ENCODE assay signal across 18 cellular contexts in genomic region chr17:63232565-63233310, GRCh38.
"Had no signal": no experiment of that assay in that cellular context is flagged by ENCODE, and none has a peak within 500 bp of the region (broad histone marks: within the 10 kb centered on the region; RNA-seq: fewer than 3 reads in every experiment).

No MANE protein-coding gene starts in this region.

- FAIRE-seq: islet of Langerhans had no signal

- H3K27me3 ChIP-seq: tibial artery had no signal

- ATAC-seq: activated T-helper 17 cell treated with anti-CD3 and anti-CD28 coated beads, Interleukin-2, amount 50 U/mL, for 72 hours; stimulated activated naive CD8-positive, alpha-beta T cell treated with anti-CD3 and anti-CD28 coated beads, Interleukin-15, Interleukin-2, amounts not matched to agents 100 U/mL and 50 U/mL, for 24 hours had no signal

- H3K4me1 ChIP-seq: lower lobe of right lung, tibial artery had no signal

- DNase-seq: activated CD4-positive, alpha-beta memory T cell treated with anti-CD3 and anti-CD28 coated beads, Interleukin-2, amount 10 ng/mL, durations not matched to agents 7 days and 5 days; activated CD4-positive, alpha-beta T cell treated with anti-CD3 and anti-CD28 coated beads for 48 hours; activated CD4-positive, CD25-positive, alpha-beta regulatory T cell; activated naive CD4-positive, alpha-beta T cell; activated naive CD8-positive, alpha-beta T cell treated with anti-CD3 and anti-CD28 coated beads for 36 hours; activated T-cell treated with anti-CD3 and anti-CD28 coated beads, Interleukin-2, amount 50 U/mL, for 1 hour; amniotic stem cell; dermis blood vessel endothelial cell; effector memory CD4-positive, alpha-beta T cell; lower lobe of right lung; nephron progenitor cell; nucleus accumbens; stimulated activated CD4-positive, alpha-beta T cell treated with anti-CD3 and anti-CD28 coated beads, Interleukin-2, amount 100 ng/mL, for 24 hours; stimulated activated naive CD8-positive, alpha-beta T cell treated with anti-CD3 and anti-CD28 coated beads, Interleukin-15, Interleukin-2, amounts not matched to agents 100 U/mL and 50 U/mL, for 24 hours; substantia nigra; tibial artery had no signal

- H3K36me3 ChIP-seq: lower lobe of right lung had no signal

- H3K4me3 ChIP-seq: lower lobe of right lung, tibial artery had no signal

- H3K27ac ChIP-seq: lower lobe of right lung, tibial artery had no signal
